ENCODE assay signal across 27 cellular contexts in genomic region chr4:86294883-86295282, GRCh38.
A peak's percentile ranks its signal among the peaks of the same experiment; 100 is the strongest.
DNase-seq lines count a peak whose midpoint lies in the region; ATAC-seq, FAIRE-seq and TF ChIP-seq lines count a peak whose summit lies in the region.
"Had no signal": no experiment of that assay in that cellular context is flagged by ENCODE, and none has a peak within 500 bp of the region (broad histone marks: within the 10 kb centered on the region; RNA-seq: fewer than 3 reads in every experiment).

No MANE protein-coding gene starts in this region.

- no peak overlapping the region for H3K14ac ChIP-seq in neuronal stem cell (ENCODE audit: low read length)

- H3K4me3 ChIP-seq in MM.1S (ENCODE audit: low read length), result no peak overlapping the region
- H3K4me3 ChIP-seq in neuronal stem cell (ENCODE audit: low read length in 2 of 2), result no peak overlapping the region
- H3K4me3 ChIP-seq in adrenal gland, result no peak overlapping the region
- no peak overlapping the region for H3K4me3 ChIP-seq in kidney (ENCODE audit: low read length in 2 of 2)
- H3K4me3 ChIP-seq: esophagus squamous epithelium, tibial nerve had no signal

- H3K27me3 ChIP-seq in MM.1S (replicated peaks; ENCODE audit: insufficient read depth, low read length), result no peaks in the 10 kb centered on the region
- H3K27me3 ChIP-seq in neuronal stem cell (ENCODE audit: control insufficient read depth in 3 of 3, insufficient read depth in 3 of 3, low read depth in 1 of 3, low read length in 3 of 3), result no peaks in the 10 kb centered on the region
- no peaks in the 10 kb centered on the region for H3K27me3 ChIP-seq in adrenal gland
- H3K27me3 ChIP-seq: esophagus squamous epithelium, tibial nerve had no signal

- H3K79me1 ChIP-seq in neuronal stem cell (ENCODE audit: low read depth, low read length), result no peaks in the 10 kb centered on the region

- no peak overlapping the region for H2BK5ac ChIP-seq in neuronal stem cell (ENCODE audit: low read length)

- no peak overlapping the region for H2BK15ac ChIP-seq in neuronal stem cell (ENCODE audit: low read length)

- H2BK120ac ChIP-seq in neuronal stem cell (ENCODE audit: low read depth, low read length), result no peak overlapping the region

- H3K27me3 Mint-ChIP-seq in T-helper 17 cell, result no peaks in the 10 kb centered on the region
- H3K27me3 Mint-ChIP-seq: activated B cell treated with CpG ODN at 0.5 μM for 24 hours; activated naive CD8-positive, alpha-beta T cell treated with anti-CD3 and anti-CD28 coated beads, Interleukin-2, amount 10 ng/mL, durations not matched to agents 7 days and 5 days; IgD-negative memory B cell; stimulated activated naive CD8-positive, alpha-beta T cell treated with anti-CD3 and anti-CD28 coated beads, Interleukin-15, amount 100 ng/mL, for 72 hours had no signal

- no peaks in the 10 kb centered on the region for H3K4me1 Mint-ChIP-seq in T-helper 17 cell
- H3K4me1 Mint-ChIP-seq: activated B cell treated with CpG ODN at 0.5 μM for 24 hours; activated naive CD8-positive, alpha-beta T cell treated with anti-CD3 and anti-CD28 coated beads, Interleukin-2, amount 10 ng/mL, durations not matched to agents 7 days and 5 days; stimulated activated naive CD8-positive, alpha-beta T cell treated with anti-CD3 and anti-CD28 coated beads, Interleukin-15, amount 100 ng/mL, for 72 hours had no signal

- H3K4me1 ChIP-seq in MM.1S (ENCODE audit: low read length) (no peaks in the 10 kb centered on the region), neuronal stem cell (ENCODE audit: control insufficient read depth in 2 of 2, insufficient read depth in 1 of 2, low read depth in 1 of 2, low read length in 2 of 2) (peaks cover 0 to 8% of the 10 kb centered on the region in 2 donors), adrenal gland (replicated peaks in 1 of 2) (no peaks in the 10 kb centered on the region), kidney (ENCODE audit: control insufficient read depth in 1 of 2, insufficient read depth in 1 of 2, low read depth in 1 of 2, low read length in 2 of 2) (no peaks in the 10 kb centered on the region)
- H3K4me1 ChIP-seq: esophagus squamous epithelium, tibial nerve had no signal

- no peak overlapping the region for H4K8ac ChIP-seq in neuronal stem cell (ENCODE audit: low read depth, low read length)

- no CpG with 5 or more reads among the region's 11 CpGs for WGBS in neuronal stem cell (ENCODE audit: extremely low coverage in 2 of 2, insufficient read length in 2 of 2, insufficient replicate concordance in 1 of 2), 2 donors
- 89 to 90% (median 90%) methylated on average over 11 of the region's 11 CpGs for WGBS in adrenal gland, 4 donors

- H4K20me1 ChIP-seq in MM.1S (ENCODE audit: insufficient read depth, low read length), result no peaks in the 10 kb centered on the region

- H3K4me2 ChIP-seq in MM.1S (ENCODE audit: low read depth, low read length), result 0 out of 2 replicates have a peak overlapping the region, but pooled peaks have one; percentile 6
- no peak overlapping the region for H3K4me2 ChIP-seq in neuronal stem cell (ENCODE audit: insufficient read depth, low read length, poor library complexity, severe bottlenecking)

- no peak for ATAC-seq in T-helper 17 cell
- ATAC-seq: CD8-positive, alpha-beta T cell; SK-N-SH treated with all-trans-retinoic acid at 6 μM for 48 hours; stimulated activated naive CD8-positive, alpha-beta T cell treated with anti-CD3 and anti-CD28 coated beads, Interleukin-15, amount 100 ng/mL, for 72 hours had no signal

- H3K9me2 ChIP-seq in MM.1S (replicated peaks; ENCODE audit: insufficient read depth, low read length), result no peaks in the 10 kb centered on the region

- H3K9me3 ChIP-seq in MM.1S (replicated peaks; ENCODE audit: insufficient read depth, low read length) (no peaks in the 10 kb centered on the region), neuronal stem cell (replicated peaks in 1 of 2; ENCODE audit: control insufficient read depth in 2 of 2, insufficient read depth in 1 of 2, low read depth in 1 of 2, low read length in 2 of 2) (peaks cover 0 to 42% of the 10 kb centered on the region in 2 donors), adrenal gland (replicated peaks in 1 of 3) (no peaks in the 10 kb centered on the region), kidney (ENCODE audit: control insufficient read depth in 1 of 2, low read length in 2 of 2) (no peaks in the 10 kb centered on the region), T-helper 17 cell (ENCODE audit: control insufficient read depth, low read length, poor library complexity, severe bottlenecking) (no peaks in the 10 kb centered on the region)
- H3K9me3 ChIP-seq: esophagus squamous epithelium, tibial nerve had no signal

- H2AK5ac ChIP-seq in neuronal stem cell (ENCODE audit: low read depth, low read length), result no peak overlapping the region

- H3K18ac ChIP-seq in neuronal stem cell (ENCODE audit: low read length), result no peak overlapping the region

- H3K36me3 Mint-ChIP-seq in T-helper 17 cell (ENCODE audit: low read depth), result no peaks in the 10 kb centered on the region
- H3K36me3 Mint-ChIP-seq: activated naive CD8-positive, alpha-beta T cell treated with anti-CD3 and anti-CD28 coated beads, Interleukin-2, amount 10 ng/mL, durations not matched to agents 7 days and 5 days; CD8-positive, alpha-beta T cell; IgD-negative memory B cell had no signal

- H3K36me3 ChIP-seq in MM.1S (replicated peaks; ENCODE audit: insufficient read depth, low read length), result no peaks in the 10 kb centered on the region
- H3K36me3 ChIP-seq in neuronal stem cell (replicated peaks in 1 of 2; ENCODE audit: control insufficient read depth in 2 of 2, insufficient read depth in 2 of 2, low read length in 2 of 2), result peaks cover 2 to 78% of the 10 kb centered on the region in 2 donors
- no peaks in the 10 kb centered on the region for H3K36me3 ChIP-seq in adrenal gland (replicated peaks in 1 of 2)
- no peaks in the 10 kb centered on the region for H3K36me3 ChIP-seq in kidney (ENCODE audit: control insufficient read depth in 1 of 2, insufficient read depth in 2 of 2, low read length in 2 of 2)
- H3K36me3 ChIP-seq: esophagus squamous epithelium, tibial nerve had no signal

- intact Hi-C loops in adrenal gland (cut with DNase I) (no loop called here), kidney (cut with DNase I) (no loop called here)

- DNase-seq in NCI-H1417 (lab: John Stamatoyannopoulos, UW) (peak in 2 of 3 experiments; percentile 21 to 51), NCI-H1417 treated with DMSO at 0.1 percent for 48 hours (lab: John Stamatoyannopoulos, UW) (no peak), MM.1S (no peak), neuronal stem cell (ENCODE audit: low spot score) (no peak), adrenal gland (no peak), kidney (no peak), T-helper 17 cell (no peak)
- DNase-seq: 8988T; activated B cell treated with CpG ODN at 0.5 μM for 24 hours; activated CD4-positive, alpha-beta T cell treated with anti-CD3 and anti-CD28 coated beads, Interleukin-2, amount 50 U/mL, for 4 hours; activated CD8-positive, alpha-beta memory T cell treated with anti-CD3 and anti-CD28 coated beads, Interleukin-2, amount 50 U/mL, for 48 hours; activated naive CD8-positive, alpha-beta T cell treated with anti-CD3 and anti-CD28 coated beads, Interleukin-2, amount 10 ng/mL, durations not matched to agents 7 days and 5 days; CD8-positive, alpha-beta T cell; effector CD8-positive, alpha-beta T cell; esophagus squamous epithelium; kidney glomerular epithelial cell; NCI-H1694; occipital lobe; RPMI8226; stimulated activated CD4-positive, alpha-beta T cell treated with anti-CD3 and anti-CD28 coated beads, Interleukin-2, amount 100 ng/mL, for 48 hours; stimulated activated naive CD8-positive, alpha-beta T cell treated with anti-CD3 and anti-CD28 coated beads, Interleukin-15, amount 100 ng/mL, for 72 hours; T-helper 9 cell had no signal

- no peak overlapping the region for H3K27ac Mint-ChIP-seq in T-helper 17 cell
- H3K27ac Mint-ChIP-seq: activated B cell treated with CpG ODN at 0.5 μM for 24 hours; activated naive CD8-positive, alpha-beta T cell treated with anti-CD3 and anti-CD28 coated beads, Interleukin-2, amount 10 ng/mL, durations not matched to agents 7 days and 5 days; activated T-helper 2 cell treated with anti-CD3 and anti-CD28 coated beads, Interferon-gamma antibody, Interleukin-2, Interleukin-4, amounts not matched to agents 10 μg/mL and 5 μg/mL and 100 μg/mL, durations not matched to agents 14 hours and 24 hours and 36 hours; CD8-positive, alpha-beta T cell; IgD-negative memory B cell had no signal

- no peak for FAIRE-seq in kidney (lab: Jason Lieb, UNC)

- no peak overlapping the region for H2AFZ ChIP-seq in MM.1S (ENCODE audit: low read length)
- H2AFZ ChIP-seq in neuronal stem cell (ENCODE audit: low read length), result no peak overlapping the region

- H2BK12ac ChIP-seq in neuronal stem cell (ENCODE audit: low read length), result no peak overlapping the region

- no peaks in the 10 kb centered on the region for H3K79me2 ChIP-seq in MM.1S (ENCODE audit: low read length)

- no peak overlapping the region for H3K9ac ChIP-seq in MM.1S (ENCODE audit: low read length)
- H3K9ac ChIP-seq in neuronal stem cell (ENCODE audit: low read depth, low read length, poor library complexity), result no peak overlapping the region
- no peak overlapping the region for H3K9ac ChIP-seq in kidney (ENCODE audit: low read length in 2 of 2)

- H3K4me3 Mint-ChIP-seq in T-helper 17 cell, result no peak overlapping the region
- H3K4me3 Mint-ChIP-seq: activated B cell treated with CpG ODN at 0.5 μM for 24 hours; activated naive CD8-positive, alpha-beta T cell treated with anti-CD3 and anti-CD28 coated beads, Interleukin-2, amount 10 ng/mL, durations not matched to agents 7 days and 5 days; CD8-positive, alpha-beta T cell; stimulated activated naive CD8-positive, alpha-beta T cell treated with anti-CD3 and anti-CD28 coated beads, Interleukin-15, amount 100 ng/mL, for 72 hours had no signal

- no peak overlapping the region for H3K27ac ChIP-seq in MM.1S (ENCODE audit: low read length)
- peak overlapping the region; percentile 35 for H3K27ac ChIP-seq in cingulate gyrus (ENCODE audit: low read depth, low read length)
- peak overlapping the region; percentile 11 for H3K27ac ChIP-seq in neuronal stem cell (replicated peaks; ENCODE audit: low read length)
- H3K27ac ChIP-seq in adrenal gland, result no peak overlapping the region
- H3K27ac ChIP-seq in kidney (ENCODE audit: low read depth in 2 of 2, low read length in 2 of 2), result no peak overlapping the region
- H3K27ac ChIP-seq: esophagus squamous epithelium, tibial nerve had no signal

- H3F3A ChIP-seq in MM.1S (ENCODE audit: insufficient read depth, low read length), result no peaks in the 10 kb centered on the region

- no peak overlapping the region for H3K4ac ChIP-seq in neuronal stem cell (ENCODE audit: low read length)

- TF ChIP-seq CTCF in MM.1S (IDR thresholded peaks at IDR 0.05; ENCODE audit: low read length) (no peak), adrenal gland (IDR thresholded peaks at IDR 0.05) (no peak), kidney (IDR thresholded peaks at IDR 0.05; ENCODE audit: borderline replicate concordance, extremely low read depth, insufficient read depth) (no peak)

- H3K23ac ChIP-seq in neuronal stem cell (ENCODE audit: low read depth, low read length, poor library complexity), result no peak overlapping the region

- no peak overlapping the region for H4K91ac ChIP-seq in neuronal stem cell (ENCODE audit: low read depth, low read length, poor library complexity)

- no peak for TF ChIP-seq POLR2A in adrenal gland (IDR thresholded peaks at IDR 0.05)

Comparison
In these comparisons a context has a peak if more than half of its experiments do, and no peak if none do; other contexts are left out.
1. DNase-seq: peak in NCI-H1417 (2 of 3); none in NCI-H1417 treated with DMSO at 0.1 percent for 48 hours (single experiment), MM.1S (single experiment), neuronal stem cell (single experiment), adrenal gland (0 of 7), kidney (single experiment) and T-helper 17 cell (0 of 3).
2. H3K27ac ChIP-seq: peak in cingulate gyrus (single experiment) and neuronal stem cell (single experiment); none in MM.1S (single experiment), adrenal gland (0 of 5) and kidney (0 of 2).